16 cellular contexts compared by ENCODE assay signal in the genomic region with DNA sequence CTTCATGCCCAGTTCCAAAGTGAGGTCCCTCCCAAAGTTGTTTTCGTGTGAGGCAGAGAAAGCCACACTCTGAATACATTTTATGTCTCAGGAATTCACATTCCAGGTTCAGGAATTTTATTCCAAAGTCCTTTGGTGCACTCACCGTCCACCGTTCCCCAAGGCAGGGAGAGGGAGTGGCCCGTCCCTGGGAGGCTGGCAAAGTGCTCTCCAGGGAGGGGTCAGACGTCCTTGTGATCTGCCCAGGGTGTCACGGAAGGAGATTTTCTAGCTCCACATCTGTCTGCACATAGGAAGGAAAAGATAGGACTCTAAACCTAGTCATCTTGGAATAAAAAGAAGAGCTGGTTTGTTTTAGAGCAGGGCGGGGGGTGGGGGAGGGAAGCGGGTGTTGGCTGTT. TPM values are rescaled to one million over a fixed set of nuclear protein-coding genes. Genes with fewer than 3 reads are reported as not detected.
DNase-seq lines count a peak whose midpoint lies in the region; ATAC-seq and TF ChIP-seq lines count a peak whose summit lies in the region.
"Had no signal": no experiment of that assay in that cellular context is flagged by ENCODE, and none has a peak within 500 bp of the region (broad histone marks: within the 10 kb centered on the region; RNA-seq: fewer than 3 reads in every experiment).

No MANE protein-coding gene starts in this region.

- no peaks in the 10 kb centered on the region for H3K27me3 Mint-ChIP-seq in activated naive CD8-positive, alpha-beta T cell
- H3K27me3 Mint-ChIP-seq in activated naive CD8-positive, alpha-beta T cell treated with anti-CD3 and anti-CD28 coated beads for 36 hours = no peaks in the 10 kb centered on the region
- no peaks in the 10 kb centered on the region for H3K27me3 Mint-ChIP-seq in activated CD8-positive, alpha-beta T cell treated with anti-CD3 and anti-CD28 coated beads, Interleukin-2, amount 10 ng/mL, durations not matched to agents 7 days and 5 days (ENCODE audit: low read depth)
- H3K27me3 Mint-ChIP-seq: brain had no signal

- WGBS in lung, 2 donors = 61 to 81% methylated on average over 8 of the region's 8 CpGs
- WGBS in suprapubic skin = 28% methylated on average over 8 of the region's 8 CpGs

- TF ChIP-seq CTCF in lung (IDR thresholded peaks at IDR 0.05; ENCODE audit: control extremely low read depth, extremely low read depth) = no peak
- TF ChIP-seq CTCF in suprapubic skin (IDR thresholded peaks at IDR 0.05) = no peak

- TF ChIP-seq EP300 in suprapubic skin (IDR thresholded peaks at IDR 0.05) = no peak

- H3K9me3 ChIP-seq in lung (ENCODE audit: control insufficient read depth in 2 of 2, insufficient read depth in 1 of 2, low read length in 1 of 2) (no peaks in the 10 kb centered on the region), suprapubic skin (no peaks in the 10 kb centered on the region)

- H3K4me1 Mint-ChIP-seq in activated naive CD8-positive, alpha-beta T cell (ENCODE audit: low read depth) = peaks cover 79% of the 10 kb centered on the region
- H3K4me1 Mint-ChIP-seq in activated naive CD8-positive, alpha-beta T cell treated with anti-CD3 and anti-CD28 coated beads for 36 hours = peaks cover 68% of the 10 kb centered on the region
- H3K4me1 Mint-ChIP-seq in activated CD8-positive, alpha-beta T cell treated with anti-CD3 and anti-CD28 coated beads, Interleukin-2, amount 10 ng/mL, durations not matched to agents 7 days and 5 days (ENCODE audit: low read depth) = peaks cover 80% of the 10 kb centered on the region

- H3K36me3 Mint-ChIP-seq in activated naive CD8-positive, alpha-beta T cell = peaks cover 10% of the 10 kb centered on the region
- H3K36me3 Mint-ChIP-seq in activated naive CD8-positive, alpha-beta T cell treated with anti-CD3 and anti-CD28 coated beads for 36 hours = peaks cover 40% of the 10 kb centered on the region
- H3K36me3 Mint-ChIP-seq in activated CD8-positive, alpha-beta T cell treated with anti-CD3 and anti-CD28 coated beads, Interleukin-2, amount 10 ng/mL, durations not matched to agents 7 days and 5 days (ENCODE audit: low read depth) = peaks cover 83% of the 10 kb centered on the region

- no peak for DNase-seq in activated naive CD8-positive, alpha-beta T cell treated with anti-CD3 and anti-CD28 coated beads for 36 hours
- DNase-seq in activated CD8-positive, alpha-beta T cell treated with anti-CD3 and anti-CD28 coated beads, Interleukin-2, amount 10 ng/mL, durations not matched to agents 7 days and 5 days = no peak
- DNase-seq in lung (ENCODE audit: low spot score) = no peak
- DNase-seq in suprapubic skin (ENCODE audit: low spot score in 2 of 2) = no peak
- no peak for DNase-seq in NCI-H1417 (lab: John Stamatoyannopoulos, UW)
- DNase-seq: ACHN; activated gamma-delta T cell treated with Interleukin-2 at 50 U/mL for 16 hours; COR-L47; effector CD8-positive, alpha-beta T cell; Kasumi-1; NCI-H146; NCI-H524 had no signal

- no peak for ATAC-seq in activated CD8-positive, alpha-beta T cell treated with anti-CD3 and anti-CD28 coated beads, Interleukin-2, amount 10 ng/mL, durations not matched to agents 7 days and 5 days
- ATAC-seq in lung (ENCODE audit: insufficient read depth, low FRiP score) = no peak
- no peak for ATAC-seq in HG03432 (IDR thresholded peaks at IDR 0.05; ENCODE audit: unreplicated experiment)
- ATAC-seq in GM21717 (IDR thresholded peaks at IDR 0.05; ENCODE audit: unreplicated experiment) = no peak

- no peak overlapping the region for H3K4me3 ChIP-seq in lung
- H3K4me3 ChIP-seq in suprapubic skin = no peak overlapping the region

- peak overlapping the region; percentile 7 to 57 for H3K27ac ChIP-seq in lung (ENCODE audit: low read depth in 1 of 2, low read length in 1 of 2)
- H3K27ac ChIP-seq in suprapubic skin = peak overlapping the region; percentile 58

- TF ChIP-seq POLR2A in suprapubic skin (IDR thresholded peaks at IDR 0.05) = no peak

- H3K36me3 ChIP-seq in lung (ENCODE audit: control insufficient read depth in 2 of 2, insufficient read depth in 2 of 2, low read length in 2 of 2) (peaks cover 0 to 36% of the 10 kb centered on the region in 2 donors), suprapubic skin (peaks cover 43% of the 10 kb centered on the region)

- no peak overlapping the region for H3K4me3 Mint-ChIP-seq in activated naive CD8-positive, alpha-beta T cell
- H3K4me3 Mint-ChIP-seq in activated naive CD8-positive, alpha-beta T cell treated with anti-CD3 and anti-CD28 coated beads for 36 hours = no peak overlapping the region
- no peak overlapping the region for H3K4me3 Mint-ChIP-seq in activated CD8-positive, alpha-beta T cell treated with anti-CD3 and anti-CD28 coated beads, Interleukin-2, amount 10 ng/mL, durations not matched to agents 7 days and 5 days
- H3K4me3 Mint-ChIP-seq: brain had no signal

- CTCF ChIA-PET in activated CD8-positive, alpha-beta T cell treated with anti-CD3 and anti-CD28 coated beads, Interleukin-2, amount 10 ng/mL, durations not matched to agents 7 days and 5 days (lab: Charles Lee) = interaction anchor here (1.0 kb wide), 1 partner anchor 60 kb away, joined by 3 read pairs; no protein-coding TSS in a partner anchor

- POLR2A ChIA-PET in activated CD8-positive, alpha-beta T cell treated with anti-CD3 and anti-CD28 coated beads, Interleukin-2, amount 10 ng/mL, durations not matched to agents 7 days and 5 days (lab: Charles Lee) = no interaction called here

- peak overlapping the region; percentile 70 for H3K27ac Mint-ChIP-seq in activated naive CD8-positive, alpha-beta T cell
- no peak overlapping the region for H3K27ac Mint-ChIP-seq in activated naive CD8-positive, alpha-beta T cell treated with anti-CD3 and anti-CD28 coated beads for 36 hours
- H3K27ac Mint-ChIP-seq in activated CD8-positive, alpha-beta T cell treated with anti-CD3 and anti-CD28 coated beads, Interleukin-2, amount 10 ng/mL, durations not matched to agents 7 days and 5 days = peak overlapping the region; percentile 61
- H3K27ac Mint-ChIP-seq: brain had no signal

- H3K9me3 Mint-ChIP-seq in activated naive CD8-positive, alpha-beta T cell (ENCODE audit: low read depth) = no peaks in the 10 kb centered on the region
- no peaks in the 10 kb centered on the region for H3K9me3 Mint-ChIP-seq in activated naive CD8-positive, alpha-beta T cell treated with anti-CD3 and anti-CD28 coated beads for 36 hours
- H3K9me3 Mint-ChIP-seq in activated CD8-positive, alpha-beta T cell treated with anti-CD3 and anti-CD28 coated beads, Interleukin-2, amount 10 ng/mL, durations not matched to agents 7 days and 5 days (ENCODE audit: insufficient read depth) = peaks cover 3% of the 10 kb centered on the region

- no peaks in the 10 kb centered on the region for H3K27me3 ChIP-seq in lung (ENCODE audit: control insufficient read depth, insufficient read depth)
- H3K27me3 ChIP-seq in suprapubic skin = no peaks in the 10 kb centered on the region

- peaks cover 15 to 44% of the 10 kb centered on the region in 2 donors for H3K4me1 ChIP-seq in lung (ENCODE audit: control insufficient read depth in 2 of 2, insufficient read depth in 2 of 2, low read length in 2 of 2)
- peaks cover 55% of the 10 kb centered on the region for H3K4me1 ChIP-seq in suprapubic skin

RNA-seq across cellular contexts. Expression of a gene that starts 47.9 kb away (rescaled TPM):
- total RNA-seq in activated naive CD8-positive, alpha-beta T cell treated with anti-CD3 and anti-CD28 coated beads for 36 hours = 100 to 1,000 TPM; 110 to 111 TPM
- total RNA-seq in activated CD8-positive, alpha-beta T cell treated with anti-CD3 and anti-CD28 coated beads, Interleukin-2, amount 10 ng/mL, durations not matched to agents 7 days and 5 days = 100 to 1,000 TPM; 214 to 215 TPM
- total RNA-seq in lung (100 to 1,000 TPM in 1 of 2 donors, 10 to 100 TPM in 1; 38.3 to 157 TPM), suprapubic skin (100 to 1,000 TPM; 141 to 162 (median 145) TPM)
- polyA plus RNA-seq in lung = 10 to 100 TPM; 47.1 to 63.2 TPM
